Comparison of ENCODE assay signal across 8 cellular contexts in genomic region chr5:112174959-112175594, GRCh38.
A peak's percentile ranks its signal among the peaks of the same experiment; 100 is the strongest.
DNase-seq lines count a peak whose midpoint lies in the region; ATAC-seq and TF ChIP-seq lines count a peak whose summit lies in the region.

No MANE protein-coding gene starts in this region.

- H3K9ac ChIP-seq in neural cell (ENCODE audit: low read length) = no peak overlapping the region

- ATAC-seq in GM18520 (IDR thresholded peaks at IDR 0.05; ENCODE audit: unreplicated experiment) = peak; percentile 67
- peak; percentile 73 for ATAC-seq in HG02981 (IDR thresholded peaks at IDR 0.05; ENCODE audit: unreplicated experiment)
- ATAC-seq in HG03097 (IDR thresholded peaks at IDR 0.05; ENCODE audit: low FRiP score, unreplicated experiment) = no peak

- H2AFZ ChIP-seq in neural cell (ENCODE audit: low read depth, low read length) = no peak overlapping the region

- no peak overlapping the region for H3K4me3 ChIP-seq in fibroblast of mammary gland (ENCODE audit: control insufficient read depth, low read depth, low read length)
- H3K4me3 ChIP-seq in neural cell (ENCODE audit: low read length) = no peak overlapping the region

- TF ChIP-seq EP300 in neural cell (conservative IDR thresholded peaks at IDR 0.05; ENCODE audit: poor library complexity, severe bottlenecking) = no peak

- peak; percentile 83 for TF ChIP-seq RAD21 in neural cell (conservative IDR thresholded peaks at IDR 0.05)

- H4K20me1 ChIP-seq in neural cell (ENCODE audit: insufficient read depth) = no peaks in the 10 kb centered on the region

- H3F3A ChIP-seq in neural cell (ENCODE audit: insufficient read depth, low read length, poor library complexity, severe bottlenecking) = no peaks in the 10 kb centered on the region

- TF ChIP-seq CTCF in VCaP (conservative IDR thresholded peaks at IDR 0.05) (peak; percentile 88), fibroblast of mammary gland (conservative IDR thresholded peaks at IDR 0.05; ENCODE audit: control insufficient read depth, insufficient read depth, low read depth, low read length) (peak; percentile 68), neural cell (IDR thresholded peaks at IDR 0.05; ENCODE audit: poor library complexity, severe bottlenecking) (peak; percentile 82)

- no peaks in the 10 kb centered on the region for H3K27me3 ChIP-seq in neural cell (ENCODE audit: insufficient read depth, low read depth, low read length)

- no peaks in the 10 kb centered on the region for H3K9me3 ChIP-seq in neural cell (ENCODE audit: low read length)

- H3K27ac ChIP-seq in VCaP (peak overlapping the region; percentile 15; the same call in 1 of the 2 replicates), neural cell (ENCODE audit: low read length) (no peak overlapping the region)

- no peaks in the 10 kb centered on the region for H3K79me2 ChIP-seq in neural cell (replicated peaks; ENCODE audit: insufficient read depth, low read length)

- DNase-seq in CD1c-positive myeloid dendritic cell (ENCODE audit: extremely low spot score) = peak; percentile 67
- DNase-seq in NCI-H2081 (lab: John Stamatoyannopoulos, UW) = peak; percentile 49 to 63
- peak; percentile 61 for DNase-seq in fibroblast of mammary gland (ENCODE audit: low read depth)

- no peaks in the 10 kb centered on the region for H3K9me2 ChIP-seq in neural cell (ENCODE audit: insufficient read depth, low read length)

- H3K4me2 ChIP-seq in neural cell (ENCODE audit: low read length) = no peak overlapping the region

- no peaks in the 10 kb centered on the region for H3K36me3 ChIP-seq in neural cell (ENCODE audit: insufficient read depth, low read length)

TF ChIP-seq in neural cell, 6 proteins besides CTCF, POLR2A, EP300 and RAD21:
- TF ChIP-seq TAF1 (IDR thresholded peaks at IDR 0.05; ENCODE audit: low read depth) (no peak), REST (IDR thresholded peaks at IDR 0.05; ENCODE audit: borderline replicate concordance) (no peak), MXI1 (conservative IDR thresholded peaks at IDR 0.05; ENCODE audit: poor library complexity, severe bottlenecking) (no peak), SMC3 (conservative IDR thresholded peaks at IDR 0.05; ENCODE audit: poor library complexity) (peak; percentile 88), EZH2 (IDR thresholded peaks at IDR 0.05; ENCODE audit: borderline replicate concordance, insufficient read depth, low read length, poor library complexity, severe bottlenecking) (no peak)
